7 cellular contexts compared by ENCODE assay signal in genomic region chr11:10856689-10857603, GRCh38. TPM values are rescaled to one million over a fixed set of nuclear protein-coding genes. Genes with fewer than 3 reads are reported as not detected.
DNase-seq lines count a peak whose midpoint lies in the region; ATAC-seq and TF ChIP-seq lines count a peak whose summit lies in the region.

No MANE protein-coding gene starts in this region.

- peaks cover 9% of the 10 kb centered on the region for H3K36me3 ChIP-seq in colonic mucosa
- H3K36me3 ChIP-seq in subcutaneous abdominal adipose tissue (ENCODE audit: control insufficient read depth in 5 of 5, insufficient read depth in 5 of 5, low read length in 5 of 5) = peaks cover 23 to 32% (median 26%) of the 10 kb centered on the region in 5 donors

- TF ChIP-seq CTCF in colonic mucosa (IDR thresholded peaks at IDR 0.05) = no peak

- H3K27ac ChIP-seq in colonic mucosa = peak overlapping the region; percentile 100
- peak overlapping the region; percentile 99 for H3K27ac ChIP-seq in subcutaneous abdominal adipose tissue (ENCODE audit: low read depth, low read length)

- peak overlapping the region; percentile 73 for H3K4me3 ChIP-seq in colonic mucosa
- H3K4me3 ChIP-seq in subcutaneous abdominal adipose tissue (ENCODE audit: low read depth in 1 of 5, low read length in 5 of 5) = peak overlapping the region; percentile 87 to 98 (median 96)

- intact Hi-C loops in colonic mucosa (cut with DNase I) = loop anchor here (1.0 to 5.0 kb wide), 2 partner anchors 48 to 75 kb away; no protein-coding TSS in a partner anchor

- H3K9me3 ChIP-seq in colonic mucosa (no peaks in the 10 kb centered on the region), subcutaneous abdominal adipose tissue (ENCODE audit: control insufficient read depth in 5 of 5, low read length in 5 of 5) (no peaks in the 10 kb centered on the region)

- peak; percentile 65 for DNase-seq in EH (ENCODE audit: low read depth)
- DNase-seq in RPMI7951 (ENCODE audit: low read depth) = peak; percentile 58
- peak; percentile 78 for DNase-seq in colonic mucosa
- peak; percentile 53 for DNase-seq in left lobe of liver (ENCODE audit: low spot score)

- no peaks in the 10 kb centered on the region for H3K27me3 ChIP-seq in colonic mucosa
- H3K27me3 ChIP-seq in subcutaneous abdominal adipose tissue (ENCODE audit: control insufficient read depth in 5 of 5, insufficient read depth in 4 of 5, low read length in 5 of 5) = no peaks in the 10 kb centered on the region

- H3K9ac ChIP-seq in colonic mucosa (ENCODE audit: low read depth in 2 of 2, low read length in 2 of 2) (peak overlapping the region; percentile 89 to 99), subcutaneous abdominal adipose tissue (ENCODE audit: low read length in 5 of 5) (peak overlapping the region; percentile 69 to 93 (median 89))

- no peaks in the 10 kb centered on the region for H3K4me1 ChIP-seq in colonic mucosa
- H3K4me1 ChIP-seq in subcutaneous abdominal adipose tissue (ENCODE audit: control insufficient read depth in 5 of 5, insufficient read depth in 5 of 5, low read length in 5 of 5) = peaks cover 2 to 24% (median 23%) of the 10 kb centered on the region in 5 donors

- peak; percentile 24 for ATAC-seq in GM19372 (IDR thresholded peaks at IDR 0.05; ENCODE audit: low read depth, unreplicated experiment)
- peak; percentile 18 for ATAC-seq in HG03439 (IDR thresholded peaks at IDR 0.05; ENCODE audit: unreplicated experiment)
- ATAC-seq in left lobe of liver = peak; percentile 35

RNA-seq across cellular contexts. Expression of gene ZBED5, which starts 0.9 kb away (rescaled TPM):
- 29.1 and 43.0 TPM in 2 replicates for total RNA-seq in RPMI7951 (2014; rRNA removed; shearing (Covaris generic))
- total RNA-seq in colonic mucosa (10 to 100 TPM; 37.1 to 38.6 TPM), left lobe of liver (7.1 TPM)

RNA-seq across cellular contexts. Expression of gene EIF4G2, which starts 48.2 kb away (rescaled TPM):
- total RNA-seq in RPMI7951 (2014; rRNA removed; shearing (Covaris generic)) = 645 and 752 TPM in 2 replicates
- total RNA-seq in colonic mucosa (1,000 to 10,000 TPM; 1,073 to 1,080 TPM), left lobe of liver (318 TPM)

Comparison
In these comparisons a context has a peak if more than half of its experiments do, and no peak if none do; other contexts are left out.
1. Peak in every context shown above with its lines: DNase-seq, ATAC-seq, H3K4me3 ChIP-seq and H3K27ac ChIP-seq.